9 cellular contexts compared by ENCODE assay signal in the genomic region with DNA sequence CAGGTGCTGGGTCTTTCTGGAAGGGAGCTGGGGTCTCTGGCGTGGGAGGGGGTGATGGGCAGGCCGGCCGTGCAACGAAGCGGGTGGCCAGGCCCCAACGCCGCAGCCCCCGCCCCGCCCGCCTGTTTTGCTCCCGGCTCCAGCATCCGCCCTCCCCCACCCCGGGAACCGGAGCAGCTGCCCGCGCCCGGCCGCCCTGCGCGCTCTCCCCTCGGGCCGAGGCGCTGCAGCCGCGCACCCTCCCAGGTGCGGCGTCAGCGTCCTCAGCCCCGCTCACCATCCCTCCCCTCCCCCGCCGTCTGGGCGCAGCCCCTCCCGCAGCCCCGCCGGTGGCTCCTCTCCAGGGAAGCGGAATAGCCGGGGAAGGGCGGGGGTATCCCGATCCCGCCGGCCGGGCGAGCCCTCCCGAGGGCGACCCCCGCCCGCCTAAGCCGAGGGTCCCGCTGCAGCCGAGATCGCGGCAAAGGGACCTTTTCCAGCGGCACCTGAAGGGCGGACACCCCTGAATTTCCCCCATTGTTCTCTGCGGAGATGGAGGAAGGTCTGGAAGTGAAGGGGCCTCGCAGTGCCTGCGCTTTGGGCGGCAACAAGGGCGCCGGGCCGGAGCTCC. TPM values are rescaled to one million over a fixed set of nuclear protein-coding genes. Genes with fewer than 3 reads are reported as not detected.
A peak's percentile ranks its signal among the peaks of the same experiment; 100 is the strongest.
DNase-seq lines count a peak whose midpoint lies in the region; ATAC-seq, FAIRE-seq and TF ChIP-seq lines count a peak whose summit lies in the region.
"Had no signal": no experiment of that assay in that cellular context is flagged by ENCODE, and none has a peak within 500 bp of the region (broad histone marks: within the 10 kb centered on the region; RNA-seq: fewer than 3 reads in every experiment).

No MANE protein-coding gene starts in this region.

- WGBS in upper lobe of left lung, 2 donors: 3% methylated on average over 47 of the region's 61 CpGs; no CpG with 5 or more reads in 1 of the 2 donors

- no peak for DNase-seq in activated T-cell treated with anti-CD3 and anti-CD28 coated beads, Interleukin-2, amount 50 U/mL, for 72 hours
- DNase-seq in activated T-cell treated with anti-CD3 and anti-CD28 coated beads for 4 hours (no peak), astrocyte (ENCODE audit: low read depth) (no peak), lower lobe of right lung (no peak), upper lobe of left lung (peak in 1 of 2 donors; percentile 76), GM19239 (ENCODE audit: insufficient read length, low spot score) (no peak), glomerular visceral epithelial cell (ENCODE audit: extremely low spot score) (no peak)

- no peak for TF ChIP-seq POLR2A in upper lobe of left lung (IDR thresholded peaks at IDR 0.05)

- peak overlapping the region; percentile 15 for H3K4me2 ChIP-seq in astrocyte (ENCODE audit: low read length)

- TF ChIP-seq CTCF in astrocyte (IDR thresholded peaks at IDR 0.05; ENCODE audit: insufficient read depth, low read depth, low read length) (no peak), lower lobe of right lung (IDR thresholded peaks at IDR 0.05) (no peak), upper lobe of left lung (IDR thresholded peaks at IDR 0.05) (no peak)

- H2AFZ ChIP-seq in astrocyte (ENCODE audit: low read depth, low read length): no peak overlapping the region

- H3K27me3 Mint-ChIP-seq in activated T-cell treated with anti-CD3 and anti-CD28 coated beads, Interleukin-2, amount 50 U/mL, for 72 hours (ENCODE audit: low read depth): peaks cover 35% of the 10 kb centered on the region
- H3K27me3 Mint-ChIP-seq in astrocyte (ENCODE audit: low read depth, unreplicated experiment): peaks cover 39% of the 10 kb centered on the region

- no peaks in the 10 kb centered on the region for H3K9me3 Mint-ChIP-seq in activated T-cell treated with anti-CD3 and anti-CD28 coated beads, Interleukin-2, amount 50 U/mL, for 72 hours
- H3K9me3 Mint-ChIP-seq in astrocyte (ENCODE audit: unreplicated experiment): peaks cover 7% of the 10 kb centered on the region

- H3K9me3 ChIP-seq in astrocyte (ENCODE audit: insufficient read depth, low read depth, low read length) (peaks cover 5% of the 10 kb centered on the region), lower lobe of right lung (no peaks in the 10 kb centered on the region), upper lobe of left lung (peaks cover 0 to 7% (median 2%) of the 10 kb centered on the region in 4 donors)

- peaks cover 0 to 4% of the 10 kb centered on the region in 2 donors for H3K36me3 Mint-ChIP-seq in activated T-cell treated with anti-CD3 and anti-CD28 coated beads, Interleukin-2, amount 50 U/mL, for 72 hours (ENCODE audit: insufficient read depth in 2 of 2)
- H3K36me3 Mint-ChIP-seq in astrocyte (ENCODE audit: low read depth, unreplicated experiment): no peaks in the 10 kb centered on the region

- no peak overlapping the region for H3K4me3 ChIP-seq in astrocyte (ENCODE audit: insufficient read depth, low read depth, low read length)
- H3K4me3 ChIP-seq in lower lobe of right lung: peak overlapping the region; percentile 8
- H3K4me3 ChIP-seq in upper lobe of left lung: peak overlapping the region in 3 of 4 donors; percentile 6 to 35 (median 22)

- H3K36me3 ChIP-seq in astrocyte (ENCODE audit: insufficient read depth, low read length) (no peaks in the 10 kb centered on the region), lower lobe of right lung (no peaks in the 10 kb centered on the region), upper lobe of left lung (no peaks in the 10 kb centered on the region)

- H3K4me1 Mint-ChIP-seq in activated T-cell treated with anti-CD3 and anti-CD28 coated beads, Interleukin-2, amount 50 U/mL, for 72 hours (ENCODE audit: low read depth): peaks cover 9% of the 10 kb centered on the region
- H3K4me1 Mint-ChIP-seq in astrocyte (ENCODE audit: low read depth, unreplicated experiment): no peaks in the 10 kb centered on the region

- intact Hi-C loops in lower lobe of right lung (cut with DNase I): no loop called here

- no peak for ATAC-seq in activated T-cell treated with anti-CD3 and anti-CD28 coated beads, Interleukin-2, amount 50 U/mL, for 72 hours (replicated peaks in 1 of 2)
- ATAC-seq in lower lobe of right lung (no peak), upper lobe of left lung (ENCODE audit: low FRiP score in 2 of 2) (no peak), GM18517 (IDR thresholded peaks at IDR 0.05; ENCODE audit: unreplicated experiment) (no peak)
- ATAC-seq: naive thymus-derived CD4-positive, alpha-beta T cell had no signal

- H3K27ac ChIP-seq in astrocyte (ENCODE audit: low read depth, low read length) (no peak overlapping the region), lower lobe of right lung (no peak overlapping the region), upper lobe of left lung (no peak overlapping the region)

- H3K4me1 ChIP-seq in astrocyte (ENCODE audit: insufficient read depth, low read length): no peaks in the 10 kb centered on the region
- peaks cover 12% of the 10 kb centered on the region for H3K4me1 ChIP-seq in lower lobe of right lung
- peaks cover 22 to 29% (median 25%) of the 10 kb centered on the region in 4 donors for H3K4me1 ChIP-seq in upper lobe of left lung

- TF ChIP-seq EP300 in upper lobe of left lung (IDR thresholded peaks at IDR 0.05): no peak

- H4K20me1 ChIP-seq in astrocyte (ENCODE audit: insufficient read depth, low read length): no peaks in the 10 kb centered on the region

- peak overlapping the region; percentile 46 to 62 for H3K4me3 Mint-ChIP-seq in activated T-cell treated with anti-CD3 and anti-CD28 coated beads, Interleukin-2, amount 50 U/mL, for 72 hours
- no peak overlapping the region for H3K4me3 Mint-ChIP-seq in astrocyte (ENCODE audit: unreplicated experiment)

- FAIRE-seq in astrocyte (lab: Jason Lieb, UNC): no peak
- no peak for FAIRE-seq in GM19239 (lab: Jason Lieb, UNC)

- H3K27ac Mint-ChIP-seq in activated T-cell treated with anti-CD3 and anti-CD28 coated beads, Interleukin-2, amount 50 U/mL, for 72 hours: no peak overlapping the region
- no peak overlapping the region for H3K27ac Mint-ChIP-seq in astrocyte (ENCODE audit: unreplicated experiment)
- H3K27ac Mint-ChIP-seq: naive thymus-derived CD4-positive, alpha-beta T cell had no signal

- H3K79me2 ChIP-seq in astrocyte (ENCODE audit: insufficient read depth, low read length): no peaks in the 10 kb centered on the region

- H3K27me3 ChIP-seq in astrocyte (ENCODE audit: insufficient read depth, low read length) (peaks cover 37% of the 10 kb centered on the region), lower lobe of right lung (ENCODE audit: low read depth) (peaks cover 76% of the 10 kb centered on the region), upper lobe of left lung (peaks cover 0 to 37% (median 26%) of the 10 kb centered on the region in 4 donors)

- H3K9ac ChIP-seq in astrocyte (ENCODE audit: low read length): no peak overlapping the region

RNA-seq across cellular contexts. Expression of a gene that starts 0.5 kb away (rescaled TPM):
- total RNA-seq in activated T-cell treated with anti-CD3 and anti-CD28 coated beads, Interleukin-2, amount 50 U/mL, for 72 hours: 10 to 100 TPM; 28.8 to 30.1 TPM
- total RNA-seq in astrocyte (20.3 and 51.2 TPM in 2 replicates), lower lobe of right lung (0.24 TPM), upper lobe of left lung (1 to 10 TPM in 1 of 6 donors, under 1 TPM in 3, not detected in 2; 0.15 to 1.2 (median 0.35) TPM)

RNA-seq across cellular contexts. Expression of a gene that starts 49.1 kb away (rescaled TPM):
- total RNA-seq in activated T-cell treated with anti-CD3 and anti-CD28 coated beads, Interleukin-2, amount 50 U/mL, for 72 hours: not detected
- total RNA-seq in astrocyte (not detected in 2 replicates), lower lobe of right lung (not detected), upper lobe of left lung (under 1 TPM in 3 of 6 donors, not detected in 3; 0.30 to 0.46 (median 0.44) TPM)
- total RNA-seq: naive thymus-derived CD4-positive, alpha-beta T cell had no signal
